ENCODE assay signal across 12 cellular contexts in the genomic region with DNA sequence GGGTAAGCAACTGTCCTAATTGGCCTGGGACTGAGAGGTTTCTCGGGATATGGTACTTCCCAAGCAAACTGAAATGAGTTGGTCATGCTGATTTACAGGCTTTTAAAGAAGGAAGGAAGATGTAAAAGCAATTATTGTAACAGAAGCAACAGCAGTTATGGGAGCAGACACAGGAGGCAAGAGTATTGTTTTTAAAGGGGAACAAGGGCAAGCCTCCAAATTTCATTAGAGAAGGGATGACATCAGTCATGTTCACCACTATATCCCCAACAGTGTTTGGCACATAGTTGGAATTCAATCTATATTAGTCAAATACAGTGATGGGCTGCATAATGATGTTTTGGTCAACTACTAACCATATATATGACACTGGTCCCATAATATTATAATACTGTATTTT.
"Had no signal": no experiment of that assay in that cellular context is flagged by ENCODE, and none has a peak within 500 bp of the region (broad histone marks: within the 10 kb centered on the region; RNA-seq: fewer than 3 reads in every experiment).

No MANE protein-coding gene starts in this region.

- ATAC-seq: left lung had no signal

- H3K9ac ChIP-seq: parathyroid adenoma had no signal

- H3K4me2 ChIP-seq: hepatocyte had no signal

- H3K36me3 ChIP-seq: left lung had no signal

- H3K27me3 ChIP-seq: hepatocyte, left lung had no signal

- DNase-seq: activated CD4-positive, CD25-positive, alpha-beta regulatory T cell treated with anti-CD3 and anti-CD28 coated beads, Interleukin-2, amount 50 U/mL, for 72 hours; activated naive CD4-positive, alpha-beta T cell; activated naive CD8-positive, alpha-beta T cell treated with anti-CD3 and anti-CD28 coated beads, Interleukin-2, amount 10 ng/mL, durations not matched to agents 7 days and 5 days; cerebellar nuclear complex; effector memory CD4-positive, alpha-beta T cell; islet precursor cell; left lung; mammary epithelial cell; stimulated activated CD4-positive, alpha-beta T cell treated with anti-CD3 and anti-CD28 coated beads, Interleukin-12 subunit alpha, Interleukin-12 subunit beta, amount 100 ng/mL, for 4 hours; stimulated activated CD4-positive, alpha-beta T cell treated with anti-CD3 and anti-CD28 coated beads, Interleukin-2, amount 100 ng/mL, for 24 hours had no signal

- H3K4me3 ChIP-seq: hepatocyte, left lung had no signal

- H3K79me2 ChIP-seq: hepatocyte, parathyroid adenoma had no signal

- H3K27ac ChIP-seq: hepatocyte, left lung, parathyroid adenoma had no signal

- H2AFZ ChIP-seq: hepatocyte had no signal
